Comparison of ENCODE assay signal across 21 cellular contexts in genomic region chr15:95512906-95513305, GRCh38.
"Had no signal": no experiment of that assay in that cellular context is flagged by ENCODE, and none has a peak within 500 bp of the region (broad histone marks: within the 10 kb centered on the region; RNA-seq: fewer than 3 reads in every experiment).

No MANE protein-coding gene starts in this region.

- H3K4me3 Mint-ChIP-seq: mesothelial cell of epicardium; natural killer cell; nephron progenitor cell; neural progenitor cell; stimulated activated effector memory CD8-positive, alpha-beta T cell treated with anti-CD3 and anti-CD28 coated beads, Interleukin-12 subunit alpha, Interleukin-12 subunit beta, amount 100 ng/mL, for 72 hours; stimulated activated naive CD8-positive, alpha-beta T cell treated with anti-CD3 and anti-CD28 coated beads, Interleukin-15, Interleukin-2, amounts not matched to agents 100 ng/mL and 50 ng/mL, for 24 hours had no signal

- ATAC-seq: natural killer cell; psoas muscle; right lobe of liver; stimulated activated effector memory CD8-positive, alpha-beta T cell treated with anti-CD3 and anti-CD28 coated beads, Interleukin-12 subunit alpha, Interleukin-12 subunit beta, amount 100 ng/mL, for 72 hours had no signal

- H3K27me3 Mint-ChIP-seq: naive B cell had no signal

- DNase-seq: hippocampal formation; left ventricle myocardium inferior; mesendoderm; naive B cell; natural killer cell; nephron progenitor cell; occipital lobe; psoas muscle; right lobe of liver; stimulated activated CD4-positive, alpha-beta T cell treated with anti-CD3 and anti-CD28 coated beads, Interleukin-12 subunit alpha, Interleukin-12 subunit beta, amount 100 ng/mL, for 4 hours; stimulated activated CD4-positive, alpha-beta T cell treated with anti-CD3 and anti-CD28 coated beads, Interleukin-15, amount 100 ng/mL, for 24 hours; stimulated activated CD4-positive, alpha-beta T cell treated with anti-CD3 and anti-CD28 coated beads, Interleukin-2, amount 100 ng/mL, for 24 hours; stimulated activated CD4-positive, alpha-beta T cell treated with anti-CD3 and anti-CD28 coated beads, Interleukin-4, amount 100 ng/mL, for 1 hour; stimulated activated naive CD4-positive, alpha-beta T cell; tibial artery; trophoblast cell; uterus had no signal

- H3K36me3 Mint-ChIP-seq: mesothelial cell of epicardium; natural killer cell; neural progenitor cell; stimulated activated effector memory CD8-positive, alpha-beta T cell treated with anti-CD3 and anti-CD28 coated beads, Interleukin-12 subunit alpha, Interleukin-12 subunit beta, amount 100 ng/mL, for 72 hours had no signal

- H3K27ac Mint-ChIP-seq: mesothelial cell of epicardium; naive B cell; natural killer cell; nephron progenitor cell; neural progenitor cell; stimulated activated effector memory CD8-positive, alpha-beta T cell treated with anti-CD3 and anti-CD28 coated beads, Interleukin-12 subunit alpha, Interleukin-12 subunit beta, amount 100 ng/mL, for 72 hours; stimulated activated naive CD8-positive, alpha-beta T cell treated with anti-CD3 and anti-CD28 coated beads, Interleukin-15, Interleukin-2, amounts not matched to agents 100 ng/mL and 50 ng/mL, for 24 hours had no signal

- H3K4me1 Mint-ChIP-seq: mesothelial cell of epicardium; naive B cell; natural killer cell; nephron progenitor cell; neural progenitor cell; stimulated activated effector memory CD8-positive, alpha-beta T cell treated with anti-CD3 and anti-CD28 coated beads, Interleukin-12 subunit alpha, Interleukin-12 subunit beta, amount 100 ng/mL, for 72 hours had no signal
